11 cellular contexts compared by ENCODE assay signal in genomic region chr5:113199122-113199905, GRCh38.
A peak's percentile ranks its signal among the peaks of the same experiment; 100 is the strongest.
DNase-seq lines count a peak whose midpoint lies in the region; ATAC-seq and TF ChIP-seq lines count a peak whose summit lies in the region.
"Had no signal": no experiment of that assay in that cellular context is flagged by ENCODE, and none has a peak within 500 bp of the region (broad histone marks: within the 10 kb centered on the region; RNA-seq: fewer than 3 reads in every experiment).

No MANE protein-coding gene starts in this region.

- peaks cover 6% of the 10 kb centered on the region for H3K36me3 Mint-ChIP-seq in type B pancreatic cell
- H3K36me3 Mint-ChIP-seq: activated naive CD8-positive, alpha-beta T cell treated with anti-CD3 and anti-CD28 coated beads for 36 hours had no signal

- peaks cover 65% of the 10 kb centered on the region for H3K4me1 Mint-ChIP-seq in type B pancreatic cell (ENCODE audit: unreplicated experiment)
- H3K4me1 Mint-ChIP-seq: activated naive CD8-positive, alpha-beta T cell treated with anti-CD3 and anti-CD28 coated beads for 36 hours had no signal

- peak overlapping the region in 1 of 2 experiments; percentile 29; a peak in 1 of 4 replicates for H3K27ac ChIP-seq in SK-N-SH (ENCODE audit: low read depth in 2 of 2, low read length in 1 of 2)
- H3K27ac ChIP-seq: upper lobe of left lung had no signal

- no peak overlapping the region for H3K4me3 ChIP-seq in SK-N-SH (ENCODE audit: low read depth in 2 of 2, low read length in 1 of 2)
- H3K4me3 ChIP-seq in adipocyte (ENCODE audit: low read length), result no peak overlapping the region
- H3K4me3 ChIP-seq in fibroblast of villous mesenchyme (ENCODE audit: low read depth, low read length), result no peak overlapping the region
- H3K4me3 ChIP-seq: upper lobe of left lung had no signal

- peaks cover 6% of the 10 kb centered on the region for H3K9me3 Mint-ChIP-seq in type B pancreatic cell
- H3K9me3 Mint-ChIP-seq: activated naive CD8-positive, alpha-beta T cell treated with anti-CD3 and anti-CD28 coated beads for 36 hours had no signal

- no peak overlapping the region for H2AFZ ChIP-seq in SK-N-SH (ENCODE audit: low read depth)

- CTCF ChIA-PET in SK-N-SH (lab: Yijun Ruan, JAX), result interaction anchor here (1.2 to 1.7 kb wide), 2 partner anchors 24 to 154 kb away, joined by 3 to 4 read pairs; no protein-coding TSS in a partner anchor

- H3K27ac Mint-ChIP-seq in type B pancreatic cell, result peak overlapping the region; percentile 22
- H3K27ac Mint-ChIP-seq: activated naive CD8-positive, alpha-beta T cell treated with anti-CD3 and anti-CD28 coated beads for 36 hours had no signal

- no peak overlapping the region for H3K4me2 ChIP-seq in SK-N-SH

- TF ChIP-seq CTCF in SK-N-SH (IDR thresholded peaks at IDR 0.05) (no peak), fibroblast of villous mesenchyme (IDR thresholded peaks at IDR 0.05; ENCODE audit: insufficient read depth, low read depth, low read length) (no peak), type B pancreatic cell (conservative IDR thresholded peaks at IDR 0.05) (no peak)

- no peak overlapping the region for H3K9ac ChIP-seq in SK-N-SH
- H3K9ac ChIP-seq in adipocyte (ENCODE audit: low read length), result no peak overlapping the region

- POLR2A ChIA-PET in SK-N-SH (lab: Yijun Ruan, JAX), result no interaction called here

- H4K20me1 ChIP-seq in SK-N-SH (ENCODE audit: insufficient read depth), result no peaks in the 10 kb centered on the region

- H3F3A ChIP-seq in SK-N-SH (replicated peaks; ENCODE audit: insufficient read depth), result no peaks in the 10 kb centered on the region

- ATAC-seq in SK-N-SH treated with all-trans-retinoic acid at 6 μM for 48 hours (no peak), HG03108 (IDR thresholded peaks at IDR 0.05; ENCODE audit: unreplicated experiment) (no peak), HG03521 (IDR thresholded peaks at IDR 0.05; ENCODE audit: unreplicated experiment) (no peak), GM21360 (IDR thresholded peaks at IDR 0.05; ENCODE audit: unreplicated experiment) (no peak)

- H3K36me3 ChIP-seq in SK-N-SH (replicated peaks in 1 of 2; ENCODE audit: control insufficient read depth in 1 of 2, insufficient read depth in 2 of 2, low read length in 1 of 2) (no peaks in the 10 kb centered on the region), adipocyte (ENCODE audit: control insufficient read depth, insufficient read depth, low read length, severe bottlenecking) (no peaks in the 10 kb centered on the region)
- H3K36me3 ChIP-seq: upper lobe of left lung had no signal

- DNase-seq in SK-N-SH (no peak), adipocyte (ENCODE audit: low read depth) (peak; percentile 86), fibroblast of villous mesenchyme (ENCODE audit: low read depth) (peak; percentile 63), type B pancreatic cell (ENCODE audit: extremely low spot score, unreplicated experiment) (no peak)
- DNase-seq: activated naive CD8-positive, alpha-beta T cell treated with anti-CD3 and anti-CD28 coated beads for 36 hours; NCI-H1436 treated with DMSO at 0.1 percent for 48 hours; upper lobe of left lung had no signal

- TF ChIP-seq RAD21 in SK-N-SH (IDR thresholded peaks at IDR 0.05; ENCODE audit: low read length), result no peak

- no peaks in the 10 kb centered on the region for H3K9me2 ChIP-seq in SK-N-SH

- no peaks in the 10 kb centered on the region for H3K27me3 Mint-ChIP-seq in type B pancreatic cell
- H3K27me3 Mint-ChIP-seq: activated naive CD8-positive, alpha-beta T cell treated with anti-CD3 and anti-CD28 coated beads for 36 hours had no signal

- 70% methylated on average over 5 of the region's 5 CpGs for WGBS in SK-N-SH (ENCODE audit: low lambda C conversion rate)

- no peak overlapping the region for H3K4me3 Mint-ChIP-seq in type B pancreatic cell
- H3K4me3 Mint-ChIP-seq: activated naive CD8-positive, alpha-beta T cell treated with anti-CD3 and anti-CD28 coated beads for 36 hours had no signal

- H3K9me3 ChIP-seq in SK-N-SH, result no peaks in the 10 kb centered on the region
- no peaks in the 10 kb centered on the region for H3K9me3 ChIP-seq in adipocyte (ENCODE audit: control insufficient read depth, low read length)
- H3K9me3 ChIP-seq: upper lobe of left lung had no signal

- H3K4me1 ChIP-seq in SK-N-SH (ENCODE audit: control insufficient read depth in 1 of 2, insufficient read depth in 2 of 2, low read depth in 1 of 2, low read length in 1 of 2) (peaks cover 0 to 60% of the 10 kb centered on the region in 2 experiments; a peak in 2 of 4 replicates), adipocyte (ENCODE audit: control insufficient read depth, insufficient read depth, low read length) (peaks cover 30% of the 10 kb centered on the region)

- H3K27me3 ChIP-seq in SK-N-SH (ENCODE audit: insufficient read depth), result no peaks in the 10 kb centered on the region
- H3K27me3 ChIP-seq in adipocyte (replicated peaks; ENCODE audit: control insufficient read depth, insufficient read depth, low read length), result no peaks in the 10 kb centered on the region
- H3K27me3 ChIP-seq: upper lobe of left lung had no signal

- no peak for TF ChIP-seq EP300 in SK-N-SH (IDR thresholded peaks at IDR 0.05; ENCODE audit: borderline replicate concordance in 1 of 2, low read depth in 1 of 2, low read length in 1 of 2)

- no peaks in the 10 kb centered on the region for H3K79me2 ChIP-seq in SK-N-SH (ENCODE audit: insufficient read depth)

TF ChIP-seq in SK-N-SH treated with all-trans-retinoic acid at 6 μM for 48 hours, 23 proteins besides CTCF, POLR2A, EP300 and RAD21:
- TF ChIP-seq CSDC2 (CRISPR knock-in tag; IDR thresholded peaks at IDR 0.05) (no peak), ARNTL (CRISPR knock-in tag; IDR thresholded peaks at IDR 0.05; ENCODE audit: borderline replicate concordance, low read depth) (no peak), TOX (CRISPR knock-in tag; IDR thresholded peaks at IDR 0.05; ENCODE audit: borderline replicate concordance) (no peak), ISL1 (CRISPR knock-in tag; IDR thresholded peaks at IDR 0.05) (peak; percentile 12; the same call in 1 of the 2 replicates), CREB5 (CRISPR knock-in tag; IDR thresholded peaks at IDR 0.05; ENCODE audit: low read depth) (no peak), ZC3H10 (CRISPR knock-in tag; IDR thresholded peaks at IDR 0.05) (no peak)

TF ChIP-seq in SK-N-SH, 30 proteins besides CTCF, POLR2A, EP300 and RAD21 (continues in another document):
- TF ChIP-seq, protein P1, sequence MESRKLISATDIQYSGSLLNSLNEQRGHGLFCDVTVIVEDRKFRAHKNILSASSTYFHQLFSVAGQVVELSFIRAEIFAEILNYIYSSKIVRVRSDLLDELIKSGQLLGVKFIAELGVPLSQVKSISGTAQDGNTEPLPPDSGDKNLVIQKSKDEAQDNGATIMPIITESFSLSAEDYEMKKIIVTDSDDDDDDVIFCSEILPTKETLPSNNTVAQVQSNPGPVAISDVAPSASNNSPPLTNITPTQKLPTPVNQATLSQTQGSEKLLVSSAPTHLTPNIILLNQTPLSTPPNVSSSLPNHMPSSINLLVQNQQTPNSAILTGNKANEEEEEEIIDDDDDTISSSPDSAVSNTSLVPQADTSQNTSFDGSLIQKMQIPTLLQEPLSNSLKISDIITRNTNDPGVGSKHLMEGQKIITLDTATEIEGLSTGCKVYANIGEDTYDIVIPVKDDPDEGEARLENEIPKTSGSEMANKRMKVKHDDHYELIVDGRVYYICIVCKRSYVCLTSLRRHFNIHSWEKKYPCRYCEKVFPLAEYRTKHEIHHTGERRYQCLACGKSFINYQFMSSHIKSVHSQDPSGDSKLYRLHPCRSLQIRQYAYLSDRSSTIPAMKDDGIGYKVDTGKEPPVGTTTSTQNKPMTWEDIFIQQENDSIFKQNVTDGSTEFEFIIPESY (IDR thresholded peaks at IDR 0.05; ENCODE audit: borderline replicate concordance, low read depth), result no peak
- TF ChIP-seq RFX5 (IDR thresholded peaks at IDR 0.05; ENCODE audit: low read length), result no peak
- TF ChIP-seq GATA2 (CRISPR knock-in tag; IDR thresholded peaks at IDR 0.05), result no peak
- TF ChIP-seq, protein P2, sequence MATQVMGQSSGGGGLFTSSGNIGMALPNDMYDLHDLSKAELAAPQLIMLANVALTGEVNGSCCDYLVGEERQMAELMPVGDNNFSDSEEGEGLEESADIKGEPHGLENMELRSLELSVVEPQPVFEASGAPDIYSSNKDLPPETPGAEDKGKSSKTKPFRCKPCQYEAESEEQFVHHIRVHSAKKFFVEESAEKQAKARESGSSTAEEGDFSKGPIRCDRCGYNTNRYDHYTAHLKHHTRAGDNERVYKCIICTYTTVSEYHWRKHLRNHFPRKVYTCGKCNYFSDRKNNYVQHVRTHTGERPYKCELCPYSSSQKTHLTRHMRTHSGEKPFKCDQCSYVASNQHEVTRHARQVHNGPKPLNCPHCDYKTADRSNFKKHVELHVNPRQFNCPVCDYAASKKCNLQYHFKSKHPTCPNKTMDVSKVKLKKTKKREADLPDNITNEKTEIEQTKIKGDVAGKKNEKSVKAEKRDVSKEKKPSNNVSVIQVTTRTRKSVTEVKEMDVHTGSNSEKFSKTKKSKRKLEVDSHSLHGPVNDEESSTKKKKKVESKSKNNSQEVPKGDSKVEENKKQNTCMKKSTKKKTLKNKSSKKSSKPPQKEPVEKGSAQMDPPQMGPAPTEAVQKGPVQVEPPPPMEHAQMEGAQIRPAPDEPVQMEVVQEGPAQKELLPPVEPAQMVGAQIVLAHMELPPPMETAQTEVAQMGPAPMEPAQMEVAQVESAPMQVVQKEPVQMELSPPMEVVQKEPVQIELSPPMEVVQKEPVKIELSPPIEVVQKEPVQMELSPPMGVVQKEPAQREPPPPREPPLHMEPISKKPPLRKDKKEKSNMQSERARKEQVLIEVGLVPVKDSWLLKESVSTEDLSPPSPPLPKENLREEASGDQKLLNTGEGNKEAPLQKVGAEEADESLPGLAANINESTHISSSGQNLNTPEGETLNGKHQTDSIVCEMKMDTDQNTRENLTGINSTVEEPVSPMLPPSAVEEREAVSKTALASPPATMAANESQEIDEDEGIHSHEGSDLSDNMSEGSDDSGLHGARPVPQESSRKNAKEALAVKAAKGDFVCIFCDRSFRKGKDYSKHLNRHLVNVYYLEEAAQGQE (IDR thresholded peaks at IDR 0.05; ENCODE audit: low read depth, low read length), result no peak
- no peak for TF ChIP-seq GABPA (IDR thresholded peaks at IDR 0.05; ENCODE audit: low read depth)
- TF ChIP-seq SIN3A (IDR thresholded peaks at IDR 0.05; ENCODE audit: borderline replicate concordance, low read depth, low read length), result no peak
- TF ChIP-seq SMC3 (IDR thresholded peaks at IDR 0.05; ENCODE audit: low read depth, low read length), result no peak
- no peak for TF ChIP-seq JUND (IDR thresholded peaks at IDR 0.05)
- TF ChIP-seq EZH2phosphoT487 (IDR thresholded peaks at IDR 0.05; ENCODE audit: borderline replicate concordance, low read depth), result no peak
- no peak for TF ChIP-seq FOXM1 (IDR thresholded peaks at IDR 0.05; ENCODE audit: low read depth)

Comparison
In these comparisons a context has a peak if more than half of its experiments do, and no peak if none do; other contexts are left out.
1. DNase-seq: peak in adipocyte (single experiment) and fibroblast of villous mesenchyme (single experiment); none in SK-N-SH (single experiment) and type B pancreatic cell (single experiment).